8 cellular contexts compared by ENCODE assay signal in genomic region chr1:159854101-159854692, GRCh38. TPM values are rescaled to one million over a fixed set of nuclear protein-coding genes. Genes with fewer than 3 reads are reported as not detected.
DNase-seq lines count a peak whose midpoint lies in the region; ATAC-seq, FAIRE-seq and TF ChIP-seq lines count a peak whose summit lies in the region.

No MANE protein-coding gene starts in this region.

- ATAC-seq in GM19023 (IDR thresholded peaks at IDR 0.05; ENCODE audit: unreplicated experiment) = peak; percentile 17
- ATAC-seq in left cardiac atrium = peak; percentile 89 to 90
- ATAC-seq in pancreas = peak; percentile 84 to 91 (median 88)
- no peak for ATAC-seq in HG03571 (IDR thresholded peaks at IDR 0.05; ENCODE audit: unreplicated experiment)

- H3K27ac ChIP-seq in ACC112 (ENCODE audit: low read depth, low read length) (peak overlapping the region; percentile 85), pancreas (peak overlapping the region; percentile 81 to 91 (median 89))

- no peaks in the 10 kb centered on the region for H3K9me3 ChIP-seq in pancreas

- intact Hi-C loops in left cardiac atrium (cut with DNase I) (loop anchor here in 1 of 2 donors (5.0 kb wide), 1 partner anchor 72 kb away; the partner anchor contains the start of gene DUSP23), pancreas (cut with DNase I) (no loop called here)

- 0 to 1% methylated on average over 27 to 31 of the region's 31 CpGs for WGBS in pancreas, 2 donors

- DNase-seq in NCI-H526 treated with DMSO at 0.1 percent for 48 hours (lab: John Stamatoyannopoulos, UW) = peak; percentile 68
- DNase-seq in anterior cingulate cortex (lab: John Stamatoyannopoulos, UW) = peak in 50 of 58 donors; percentile 10 to 75 (median 49)
- DNase-seq in left cardiac atrium = peak; percentile 88
- peak; percentile 70 to 90 (median 83) for DNase-seq in pancreas
- no peak for DNase-seq in NOMO-1 treated with dmso at 0.1 percent for 144 hours (lab: John Stamatoyannopoulos, UW; ENCODE audit: unreplicated experiment)

- H3K36me3 ChIP-seq in ACC112 (ENCODE audit: insufficient read depth, low read length) (no peaks in the 10 kb centered on the region), pancreas (no peaks in the 10 kb centered on the region)

- peak overlapping the region; percentile 63 for H2AFZ ChIP-seq in ACC112 (ENCODE audit: low read length, unreplicated experiment)

- H3K79me2 ChIP-seq in ACC112 (ENCODE audit: control insufficient read depth, insufficient read depth, low read length, unreplicated experiment) = no peaks in the 10 kb centered on the region

- H3K4me3 ChIP-seq in ACC112 (ENCODE audit: low read depth, low read length) (peak overlapping the region; percentile 89), pancreas (peak overlapping the region; percentile 51 to 80 (median 67))

- no peaks in the 10 kb centered on the region for H3K27me3 ChIP-seq in ACC112 (ENCODE audit: insufficient read depth, low read length)
- no peaks in the 10 kb centered on the region for H3K27me3 ChIP-seq in pancreas

- TF ChIP-seq CTCF in pancreas (IDR thresholded peaks at IDR 0.05) = no peak

- peak; percentile 53 for FAIRE-seq in pancreas (lab: Jason Lieb, UNC)

- H3K4me1 ChIP-seq in ACC112 (ENCODE audit: control insufficient read depth, insufficient read depth, low read length, unreplicated experiment) (peaks cover 35% of the 10 kb centered on the region), pancreas (peaks cover 0 to 7% (median 6%) of the 10 kb centered on the region in 3 donors)

RNA-seq across cellular contexts. Expression of gene VSIG8, which starts 8.3 kb away (rescaled TPM):
- total RNA-seq in left cardiac atrium (not detected), pancreas (not detected)
- under 1 TPM; 0.16 to 0.27 TPM for polyA plus RNA-seq in pancreas

RNA-seq across cellular contexts. Expression of gene SLAMF8, which starts 27.5 kb away (rescaled TPM):
- total RNA-seq in left cardiac atrium (1 to 10 TPM; 2.4 to 4.4 TPM), pancreas (1 to 10 TPM in 3 of 6 donors, under 1 TPM in 2, not detected in 1; 0.38 to 8.8 (median 1.7) TPM)
- under 1 TPM; 0.45 to 0.46 TPM for polyA plus RNA-seq in pancreas

RNA-seq across cellular contexts. Expression of gene CFAP45, which starts 45.8 kb away (rescaled TPM):
- total RNA-seq in left cardiac atrium = 1 to 10 TPM; 1.6 to 2.0 TPM
- under 1 TPM in 4 of 6 donors, not detected in 2; 0.16 to 0.54 (median 0.31) TPM for total RNA-seq in pancreas
- polyA plus RNA-seq in pancreas = 1 to 10 TPM in 1 of 2 donors, under 1 TPM in 1; 0.80 to 1.5 TPM

RNA-seq across cellular contexts. Expression of gene FCRL6, which starts 52.0 kb away (rescaled TPM):
- total RNA-seq in left cardiac atrium (1 to 10 TPM in 1 of 2 donors, under 1 TPM in 1; 0.21 to 1.1 TPM), pancreas (under 1 TPM in 4 of 6 donors, not detected in 2; 0.29 to 0.67 (median 0.34) TPM)
- polyA plus RNA-seq in pancreas = under 1 TPM in 1 of 2 donors, not detected in 1; 0.19 TPM
